14 cellular contexts compared by ENCODE assay signal in genomic region chr3:172856766-172857742, GRCh38.
A peak's percentile ranks its signal among the peaks of the same experiment; 100 is the strongest.
DNase-seq lines count a peak whose midpoint lies in the region; ATAC-seq lines count a peak whose summit lies in the region.
"Had no signal": no experiment of that assay in that cellular context is flagged by ENCODE, and none has a peak within 500 bp of the region (broad histone marks: within the 10 kb centered on the region; RNA-seq: fewer than 3 reads in every experiment).

No MANE protein-coding gene starts in this region.

- H3K79me1 ChIP-seq in mesenchymal stem cell (replicated peaks; ENCODE audit: low read length, poor library complexity, severe bottlenecking): no peaks in the 10 kb centered on the region

- WGBS in mesenchymal stem cell: 82% methylated on average over 3 of the region's 4 CpGs

- no peak overlapping the region for H3K4me3 ChIP-seq in ACC112 (ENCODE audit: low read depth, low read length)
- H3K4me3 ChIP-seq in mesenchymal stem cell (ENCODE audit: insufficient read depth in 1 of 2, low read depth in 1 of 2, low read length in 2 of 2): no peak overlapping the region
- H3K4me3 ChIP-seq: sigmoid colon had no signal

- no peak overlapping the region for H3K18ac ChIP-seq in mesenchymal stem cell (ENCODE audit: low read depth in 1 of 2, low read length in 2 of 2)

- no peak overlapping the region for H2BK120ac ChIP-seq in mesenchymal stem cell (ENCODE audit: low read depth, low read length)

- no peaks in the 10 kb centered on the region for H3K9me3 ChIP-seq in mesenchymal stem cell (ENCODE audit: control insufficient read depth, low read length)
- H3K9me3 ChIP-seq: sigmoid colon had no signal

- H2BK5ac ChIP-seq in mesenchymal stem cell (ENCODE audit: low read depth, low read length, poor library complexity, severe bottlenecking): no peak overlapping the region

- no peak overlapping the region for H3K4me2 ChIP-seq in mesenchymal stem cell (ENCODE audit: low read length, poor library complexity, severe bottlenecking)

- H3K27ac Mint-ChIP-seq in naive thymus-derived CD8-positive, alpha-beta T cell: no peak overlapping the region
- H3K27ac Mint-ChIP-seq: activated naive CD8-positive, alpha-beta T cell; type B pancreatic cell had no signal

- peak; percentile 78 for DNase-seq in M059J (ENCODE audit: low read depth)
- peak; percentile 8 for DNase-seq in glomerular visceral epithelial cell (ENCODE audit: extremely low spot score)
- peak; percentile 25 for DNase-seq in mesenchymal stem cell
- no peak for DNase-seq in activated CD8-positive, alpha-beta memory T cell treated with anti-CD3 and anti-CD28 coated beads, Interleukin-2, amount 50 U/mL, for 4 hours
- DNase-seq in naive thymus-derived CD8-positive, alpha-beta T cell: no peak
- no peak for DNase-seq in NCI-H748 (lab: John Stamatoyannopoulos, UW; ENCODE audit: unreplicated experiment)
- DNase-seq: effector memory CD4-positive, alpha-beta T cell; Kasumi-1; NCI-H2171; sigmoid colon had no signal

- H3K9me3 Mint-ChIP-seq in naive thymus-derived CD8-positive, alpha-beta T cell: peaks cover 0 to 5% (median 0%) of the 10 kb centered on the region in 9 donors
- H3K9me3 Mint-ChIP-seq: type B pancreatic cell had no signal

- H2BK15ac ChIP-seq in mesenchymal stem cell (ENCODE audit: low read depth, poor library complexity, severe bottlenecking): no peak overlapping the region

- POLR2A ChIA-PET in naive thymus-derived CD8-positive, alpha-beta T cell (lab: Charles Lee): no interaction called here

- ATAC-seq in naive thymus-derived CD8-positive, alpha-beta T cell: no peak
- no peak for ATAC-seq in HG03521 (IDR thresholded peaks at IDR 0.05; ENCODE audit: unreplicated experiment)

- H3K4ac ChIP-seq in mesenchymal stem cell (ENCODE audit: low read depth in 1 of 2, low read length in 2 of 2): no peak overlapping the region

- H3K27me3 ChIP-seq in ACC112 (ENCODE audit: insufficient read depth, low read length) (peaks cover 8% of the 10 kb centered on the region), mesenchymal stem cell (ENCODE audit: control insufficient read depth in 1 of 2, insufficient read depth in 1 of 2, low read length in 2 of 2) (peaks cover 0 to 58% of the 10 kb centered on the region in 2 experiments)
- H3K27me3 ChIP-seq: sigmoid colon had no signal

- H3K27me3 Mint-ChIP-seq in naive thymus-derived CD8-positive, alpha-beta T cell: peaks cover 0 to 17% (median 3%) of the 10 kb centered on the region in 5 donors

- H3K4me1 ChIP-seq in ACC112 (ENCODE audit: control insufficient read depth, insufficient read depth, low read length, unreplicated experiment) (peaks cover 41% of the 10 kb centered on the region), mesenchymal stem cell (ENCODE audit: control insufficient read depth, insufficient read depth, low read depth, low read length) (peaks cover 2% of the 10 kb centered on the region)
- H3K4me1 ChIP-seq: sigmoid colon had no signal

- no peak overlapping the region for H2BK12ac ChIP-seq in mesenchymal stem cell (ENCODE audit: low read length in 2 of 2)

- H2AFZ ChIP-seq in ACC112 (ENCODE audit: low read length, unreplicated experiment) (peak overlapping the region; percentile 24), mesenchymal stem cell (ENCODE audit: low read depth, low read length) (no peak overlapping the region)

- no peaks in the 10 kb centered on the region for H3K36me3 ChIP-seq in ACC112 (ENCODE audit: insufficient read depth, low read length)
- H3K36me3 ChIP-seq in mesenchymal stem cell (ENCODE audit: control insufficient read depth in 1 of 2, insufficient read depth in 2 of 2, low read depth in 1 of 2, low read length in 2 of 2): no peaks in the 10 kb centered on the region
- H3K36me3 ChIP-seq: sigmoid colon had no signal

- 0 out of 2 replicates have a peak overlapping the region, but pooled peaks have one; percentile 19 for H3K27ac ChIP-seq in ACC112 (ENCODE audit: low read depth, low read length)
- H3K27ac ChIP-seq in mesenchymal stem cell (ENCODE audit: low read length, poor library complexity, severe bottlenecking): no peak overlapping the region
- H3K27ac ChIP-seq: sigmoid colon had no signal

- H3K23ac ChIP-seq in mesenchymal stem cell (ENCODE audit: low read length in 2 of 2): no peak overlapping the region

- no peak overlapping the region for H3K4me3 Mint-ChIP-seq in naive thymus-derived CD8-positive, alpha-beta T cell
- H3K4me3 Mint-ChIP-seq: activated naive CD8-positive, alpha-beta T cell; type B pancreatic cell had no signal

- H3K36me3 Mint-ChIP-seq in naive thymus-derived CD8-positive, alpha-beta T cell: no peaks in the 10 kb centered on the region
- H3K36me3 Mint-ChIP-seq: activated naive CD8-positive, alpha-beta T cell; type B pancreatic cell had no signal

- no peak overlapping the region for H3K14ac ChIP-seq in mesenchymal stem cell (ENCODE audit: low read length in 2 of 2)

- no peak overlapping the region for H3K9ac ChIP-seq in mesenchymal stem cell (ENCODE audit: low read length)

- no peaks in the 10 kb centered on the region for H3K79me2 ChIP-seq in ACC112 (ENCODE audit: control insufficient read depth, insufficient read depth, low read length, unreplicated experiment)

- no peak overlapping the region for H2AK5ac ChIP-seq in mesenchymal stem cell (ENCODE audit: low read length, severe bottlenecking)

- H4K91ac ChIP-seq in mesenchymal stem cell (ENCODE audit: low read length): no peak overlapping the region

- H4K8ac ChIP-seq in mesenchymal stem cell (ENCODE audit: low read length): no peak overlapping the region

- H3K4me1 Mint-ChIP-seq in naive thymus-derived CD8-positive, alpha-beta T cell: no peaks in the 10 kb centered on the region

Comparison
In these comparisons a context has a peak if more than half of its experiments do, and no peak if none do; other contexts are left out.
1. DNase-seq: peak in M059J (single experiment), glomerular visceral epithelial cell (single experiment) and mesenchymal stem cell (single experiment); none in activated CD8-positive, alpha-beta memory T cell treated with anti-CD3 and anti-CD28 coated beads, Interleukin-2, amount 50 U/mL, for 4 hours (single experiment), naive thymus-derived CD8-positive, alpha-beta T cell (0 of 10) and NCI-H748 (single experiment).